13 cellular contexts compared by ENCODE assay signal in the genomic region with DNA sequence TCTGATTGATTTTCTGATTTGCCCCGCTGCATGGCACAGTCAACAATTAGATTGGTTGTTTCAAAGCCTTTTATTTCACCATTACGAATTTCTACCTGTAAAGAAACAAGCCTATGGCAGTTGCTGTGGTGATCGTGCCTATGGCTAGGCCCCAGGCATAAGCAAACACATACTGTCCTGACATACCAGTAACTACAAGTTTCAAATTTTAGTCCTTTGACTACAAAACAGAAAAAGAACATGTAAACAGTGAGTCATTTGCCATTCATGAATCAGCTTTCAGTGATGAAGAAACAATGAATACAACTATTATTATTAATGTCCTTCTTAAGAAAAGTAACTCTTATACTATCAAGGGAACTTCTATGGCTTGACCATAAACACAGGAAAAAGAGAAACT.
A peak's percentile ranks its signal among the peaks of the same experiment; 100 is the strongest.
DNase-seq lines count a peak whose midpoint lies in the region; ATAC-seq, FAIRE-seq and TF ChIP-seq lines count a peak whose summit lies in the region.
"Had no signal": no experiment of that assay in that cellular context is flagged by ENCODE, and none has a peak within 500 bp of the region (broad histone marks: within the 10 kb centered on the region; RNA-seq: fewer than 3 reads in every experiment).

No MANE protein-coding gene starts in this region.

- DNase-seq in HepG2 (ENCODE audit: low spot score) (peak; percentile 6), right lobe of liver (no peak), brain microvascular endothelial cell (peak; percentile 62), glomerular endothelial cell (ENCODE audit: extremely low read depth, low read depth, low spot score) (peak; percentile 27), NCI-H1694 (lab: John Stamatoyannopoulos, UW) (no peak), NCI-H345 treated with DMSO at 0.1 percent for 48 hours (lab: John Stamatoyannopoulos, UW; ENCODE audit: unreplicated experiment) (no peak)
- DNase-seq: colonic mucosa, DND-41, left lung, NCI-H2081 treated with DMSO at 0.1 percent for 48 hours had no signal

- no peaks in the 10 kb centered on the region; the same call in 1 of the 2 replicates for H4K20me1 ChIP-seq in HepG2 (ENCODE audit: insufficient read depth, low read length)

- POLR2A ChIA-PET in HepG2 (lab: Yijun Ruan, JAX): no interaction called here

- TF ChIP-seq RAD21 in HepG2 (CRISPR knock-in tag; IDR thresholded peaks at IDR 0.05): no peak

- TF ChIP-seq EP300 in HepG2 (IDR thresholded peaks at IDR 0.05; ENCODE audit: low read depth in 2 of 2, low read length in 2 of 2) (no peak), HepG2 (CRISPR knock-in tag; IDR thresholded peaks at IDR 0.05; ENCODE audit: borderline replicate concordance) (no peak)

- no peak overlapping the region for H3K4me3 ChIP-seq in HepG2 (replicated peaks in 1 of 3; ENCODE audit: insufficient read depth in 1 of 3, low read depth in 2 of 3, low read length in 3 of 3)
- H3K4me3 ChIP-seq in right lobe of liver: no peak overlapping the region
- no peak overlapping the region for H3K4me3 ChIP-seq in brain microvascular endothelial cell (ENCODE audit: low read depth, low read length)
- H3K4me3 ChIP-seq: colonic mucosa, K562, left lung had no signal

- H3K4me2 ChIP-seq in HepG2 (ENCODE audit: low read depth, low read length): no peak overlapping the region

- no peak overlapping the region for H2AFZ ChIP-seq in HepG2 (ENCODE audit: low read length)

- H3K27me3 ChIP-seq in HepG2 (ENCODE audit: control insufficient read depth in 1 of 2, insufficient read depth in 2 of 2, low read length in 2 of 2): no peaks in the 10 kb centered on the region
- H3K27me3 ChIP-seq in right lobe of liver: no peaks in the 10 kb centered on the region
- H3K27me3 ChIP-seq in brain microvascular endothelial cell (replicated peaks): no peaks in the 10 kb centered on the region
- H3K27me3 ChIP-seq: colonic mucosa, left lung had no signal

- CTCF ChIA-PET in HepG2 (lab: Yijun Ruan, JAX; ENCODE audit: low intra/inter-chr PET ratio, low total read pairs): no interaction called here

- peak; percentile 52; the same call in 1 of the 3 replicates for ATAC-seq in HepG2
- no peak for ATAC-seq in right lobe of liver
- no peak for ATAC-seq in HG02763 (IDR thresholded peaks at IDR 0.05; ENCODE audit: unreplicated experiment)
- no peak for ATAC-seq in GM18511 (IDR thresholded peaks at IDR 0.05; ENCODE audit: unreplicated experiment)
- ATAC-seq: K562, left lung had no signal

- no TSS peak for BruUV-seq in HepG2 (replicated peaks; lab: Mats Ljungman, UMichigan)

- H3K9ac ChIP-seq in HepG2 (ENCODE audit: insufficient read depth, low read depth, low read length): no peak overlapping the region

- no peaks in the 10 kb centered on the region for H3K36me3 ChIP-seq in HepG2 (replicated peaks in 1 of 2; ENCODE audit: control insufficient read depth in 1 of 2, insufficient read depth in 2 of 2, low read length in 2 of 2)
- H3K36me3 ChIP-seq in right lobe of liver: no peaks in the 10 kb centered on the region
- no peaks in the 10 kb centered on the region for H3K36me3 ChIP-seq in brain microvascular endothelial cell (replicated peaks)
- H3K36me3 ChIP-seq: colonic mucosa, left lung had no signal

- H3K4me1 ChIP-seq in HepG2 (ENCODE audit: insufficient read depth, low read length) (no peaks in the 10 kb centered on the region), right lobe of liver (no peaks in the 10 kb centered on the region)
- H3K4me1 ChIP-seq: colonic mucosa, left lung had no signal

- no peak overlapping the region for H3K27ac ChIP-seq in HepG2 (ENCODE audit: extremely low read length, insufficient read depth, low read length)
- no peak overlapping the region for H3K27ac ChIP-seq in right lobe of liver
- H3K27ac ChIP-seq in brain microvascular endothelial cell: peak overlapping the region; percentile 90
- H3K27ac ChIP-seq: colonic mucosa, left lung had no signal

- H3K9me3 ChIP-seq in HepG2 (ENCODE audit: low read length) (no peaks in the 10 kb centered on the region), right lobe of liver (no peaks in the 10 kb centered on the region)
- H3K9me3 ChIP-seq: colonic mucosa, left lung had no signal

- in situ Hi-C loops in HepG2 (cut with HindIII; ENCODE audit: extremely low pct_ligation_motif_present, low pct_unique_long_range_greater_than_20kb): no loop called here
- in situ Hi-C loops in brain microvascular endothelial cell (cut with HindIII; ENCODE audit: low pct_ligation_motif_present, low sequenced_read_pairs): no loop called here

- TF ChIP-seq CTCF in HepG2 (CRISPR knock-in tag; IDR thresholded peaks at IDR 0.05) (no peak), right lobe of liver (IDR thresholded peaks at IDR 0.05) (no peak), brain microvascular endothelial cell (IDR thresholded peaks at IDR 0.05; ENCODE audit: low read depth, low read length, missing control alignments) (no peak)

- FAIRE-seq in HepG2 (lab: Jason Lieb, UNC): no peak
- FAIRE-seq: K562 had no signal

- intact Hi-C loops in HepG2 (cut with micrococcal nuclease; ENCODE audit: unreplicated experiment): no loop called here
- intact Hi-C loops in right lobe of liver (cut with DNase I): no loop called here

- H3K79me2 ChIP-seq in HepG2 (ENCODE audit: insufficient read depth, low read length): no peaks in the 10 kb centered on the region

- 48% methylated on average over 3 of the region's 3 CpGs for WGBS in HepG2 (ENCODE audit: low lambda C conversion rate)
- WGBS in right lobe of liver (ENCODE audit: insufficient coverage, low coverage, low lambda C conversion rate, missing lambda C conversion rate): 91% methylated on average over 3 of the region's 3 CpGs

- TF ChIP-seq POLR2A in HepG2 (IDR thresholded peaks at IDR 0.05; ENCODE audit: insufficient read depth in 1 of 2, low read depth in 2 of 2, low read length in 2 of 2): no peak
- no peak for TF ChIP-seq POLR2A in right lobe of liver (IDR thresholded peaks at IDR 0.05)

TF ChIP-seq in HepG2, 621 proteins besides CTCF, POLR2A, EP300 and RAD21:
- TF ChIP-seq CREB1 (IDR thresholded peaks at IDR 0.05) (no peak), CREB1 (CRISPR knock-in tag; IDR thresholded peaks at IDR 0.05) (no peak), ZNF609 (CRISPR knock-in tag; IDR thresholded peaks at IDR 0.05; ENCODE audit: borderline replicate concordance) (no peak), FOSL2 (CRISPR knock-in tag; IDR thresholded peaks at IDR 0.05) (0 out of 2 replicates have a peak, but pooled peaks have one; percentile 35), ZNF569 (CRISPR knock-in tag; IDR thresholded peaks at IDR 0.05; ENCODE audit: borderline replicate concordance) (no peak), YEATS4 (CRISPR knock-in tag; IDR thresholded peaks at IDR 0.05; ENCODE audit: borderline replicate concordance) (no peak), ZNF703 (CRISPR knock-in tag; IDR thresholded peaks at IDR 0.05; ENCODE audit: borderline replicate concordance) (no peak), ZNF777 (CRISPR knock-in tag; IDR thresholded peaks at IDR 0.05) (no peak)
TF ChIP-seq in HepG2: peak in this region for 1.

Comparison
In these comparisons a context has a peak if more than half of its experiments do, and no peak if none do; other contexts are left out.
1. DNase-seq: peak in HepG2 (single experiment), brain microvascular endothelial cell (single experiment) and glomerular endothelial cell (single experiment); none in right lobe of liver (0 of 3), NCI-H1694 (single experiment) and NCI-H345 treated with DMSO at 0.1 percent for 48 hours (single experiment).